ENCODE assay signal across 26 cellular contexts in the genomic region with DNA sequence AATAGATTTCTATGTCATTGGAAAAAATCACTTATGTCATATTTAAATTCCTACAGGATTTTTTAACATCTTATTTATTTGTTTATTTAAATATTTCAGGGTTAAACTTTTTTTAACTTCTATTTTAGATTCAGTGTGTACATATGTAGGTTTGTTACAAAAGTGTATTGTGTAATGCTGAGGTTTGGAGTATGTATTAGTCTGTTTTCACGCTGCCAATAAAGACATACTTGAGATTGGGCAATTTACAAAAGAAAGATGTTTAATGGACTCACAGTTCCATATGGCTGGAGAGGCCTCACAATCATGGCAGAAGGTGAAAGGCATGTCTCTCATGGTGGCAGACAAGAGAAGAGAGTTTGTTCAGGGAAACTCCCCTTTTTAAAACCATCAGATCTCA.
"Had no signal": no experiment of that assay in that cellular context is flagged by ENCODE, and none has a peak within 500 bp of the region (broad histone marks: within the 10 kb centered on the region; RNA-seq: fewer than 3 reads in every experiment).

No MANE protein-coding gene starts in this region.

- H3K4me1 Mint-ChIP-seq: brain; central memory CD8-positive, alpha-beta T cell; immature natural killer cell; T-cell had no signal

- ATAC-seq: activated CD8-positive, alpha-beta T cell treated with anti-CD3 and anti-CD28 coated beads, Interleukin-2, amount 10 ng/mL, durations not matched to agents 7 days and 5 days; gastroesophageal sphincter; heart right ventricle; naive thymus-derived CD4-positive, alpha-beta T cell; psoas muscle; right cardiac atrium; stimulated activated naive CD8-positive, alpha-beta T cell treated with anti-CD3 and anti-CD28 coated beads, Interleukin-15, amount 100 ng/mL, for 72 hours; T-cell had no signal

- H3K9me3 ChIP-seq: ovary, psoas muscle had no signal

- H3K36me3 Mint-ChIP-seq: brain; immature natural killer cell; naive thymus-derived CD4-positive, alpha-beta T cell; neural progenitor cell; T-cell had no signal

- H3K27me3 ChIP-seq: gastroesophageal sphincter, heart right ventricle, neural progenitor cell, ovary had no signal

- H3K4me3 Mint-ChIP-seq: activated CD8-positive, alpha-beta T cell treated with anti-CD3 and anti-CD28 coated beads, Interleukin-2, amount 10 ng/mL, durations not matched to agents 7 days and 5 days; activated naive CD4-positive, alpha-beta T cell treated with anti-CD3 and anti-CD28 coated beads for 36 hours; activated T-cell treated with anti-CD3 and anti-CD28 coated beads, Interleukin-2, amount 50 U/mL, for 24 hours; brain; central memory CD8-positive, alpha-beta T cell; immature natural killer cell; naive thymus-derived CD4-positive, alpha-beta T cell; neural progenitor cell; stimulated activated naive CD8-positive, alpha-beta T cell treated with anti-CD3 and anti-CD28 coated beads, Interleukin-15, amount 100 ng/mL, for 72 hours; T-cell had no signal

- H3K4me3 ChIP-seq: coronary artery, gastroesophageal sphincter, heart right ventricle, neural progenitor cell, ovary, psoas muscle had no signal

- H3K4me1 ChIP-seq: gastroesophageal sphincter, psoas muscle had no signal

- H3K36me3 ChIP-seq: gastroesophageal sphincter, heart right ventricle, neural progenitor cell, ovary had no signal

- DNase-seq: activated CD4-positive, alpha-beta T cell treated with anti-CD3 and anti-CD28 coated beads for 48 hours; activated CD4-positive, CD25-positive, alpha-beta regulatory T cell; activated CD8-positive, alpha-beta T cell treated with anti-CD3 and anti-CD28 coated beads, Interleukin-2, amount 10 ng/mL, durations not matched to agents 7 days and 5 days; activated naive CD4-positive, alpha-beta T cell treated with anti-CD3 and anti-CD28 coated beads for 36 hours; activated T-cell treated with anti-CD3 and anti-CD28 coated beads, Interleukin-2, amount 50 U/mL, for 24 hours; anterior cingulate cortex; heart right ventricle; immature natural killer cell; mesendoderm; naive thymus-derived CD4-positive, alpha-beta T cell; ovary; psoas muscle; right cardiac atrium; small intestine; stimulated activated CD4-positive, alpha-beta T cell treated with anti-CD3 and anti-CD28 coated beads, Interleukin-15, amount 100 ng/mL, for 24 hours; stimulated activated CD4-positive, alpha-beta T cell treated with anti-CD3 and anti-CD28 coated beads, Interleukin-2, amount 100 ng/mL, for 48 hours; stimulated activated naive CD8-positive, alpha-beta T cell treated with anti-CD3 and anti-CD28 coated beads, Interleukin-15, amount 100 ng/mL, for 72 hours; T-cell; T-helper 9 cell; trophoblast cell had no signal

- H3K27ac Mint-ChIP-seq: activated CD8-positive, alpha-beta T cell treated with anti-CD3 and anti-CD28 coated beads, Interleukin-2, amount 10 ng/mL, durations not matched to agents 7 days and 5 days; activated naive CD4-positive, alpha-beta T cell treated with anti-CD3 and anti-CD28 coated beads for 36 hours; activated T-cell treated with anti-CD3 and anti-CD28 coated beads, Interleukin-2, amount 50 U/mL, for 24 hours; activated T-helper 2 cell treated with anti-CD3 and anti-CD28 coated beads, Interferon-gamma antibody, Interleukin-2, Interleukin-4, amounts not matched to agents 10 μg/mL and 5 μg/mL and 100 μg/mL, durations not matched to agents 14 hours and 24 hours and 36 hours; brain; immature natural killer cell; naive thymus-derived CD4-positive, alpha-beta T cell; neural progenitor cell; stimulated activated naive CD8-positive, alpha-beta T cell treated with anti-CD3 and anti-CD28 coated beads, Interleukin-15, amount 100 ng/mL, for 72 hours; T-cell had no signal

- H3K27ac ChIP-seq: coronary artery, gastroesophageal sphincter, heart right ventricle, neural progenitor cell, ovary, psoas muscle had no signal

- H3K9me3 Mint-ChIP-seq: activated T-cell treated with anti-CD3 and anti-CD28 coated beads, Interleukin-2, amount 50 U/mL, for 24 hours; central memory CD8-positive, alpha-beta T cell; immature natural killer cell; stimulated activated naive CD8-positive, alpha-beta T cell treated with anti-CD3 and anti-CD28 coated beads, Interleukin-15, amount 100 ng/mL, for 72 hours; T-cell had no signal
